Comparison of ENCODE assay signal across 21 cellular contexts in genomic region chr6:168641455-168641854, GRCh38.
A peak's percentile ranks its signal among the peaks of the same experiment; 100 is the strongest.
DNase-seq lines count a peak whose midpoint lies in the region; ATAC-seq and TF ChIP-seq lines count a peak whose summit lies in the region.
"Had no signal": no experiment of that assay in that cellular context is flagged by ENCODE, and none has a peak within 500 bp of the region (broad histone marks: within the 10 kb centered on the region; RNA-seq: fewer than 3 reads in every experiment).

No MANE protein-coding gene starts in this region.

- no peaks in the 10 kb centered on the region for H3K4me1 ChIP-seq in transverse colon
- H3K4me1 ChIP-seq in lower lobe of right lung = peaks cover 4% of the 10 kb centered on the region
- H3K4me1 ChIP-seq: colonic mucosa, psoas muscle had no signal

- H3K4me3 Mint-ChIP-seq in chondrocyte (ENCODE audit: unreplicated experiment) (no peak overlapping the region), nephron (peak overlapping the region in 2 of 3 experiments; percentile 1 to 7)
- H3K4me3 Mint-ChIP-seq: activated CD4-positive, alpha-beta memory T cell treated with anti-CD3 and anti-CD28 coated beads, Interleukin-2, amount 10 ng/mL, durations not matched to agents 7 days and 5 days; activated naive CD4-positive, alpha-beta T cell treated with anti-CD3 and anti-CD28 coated beads for 36 hours; CD14-positive monocyte; natural killer cell had no signal

- H3K36me3 ChIP-seq in transverse colon (no peaks in the 10 kb centered on the region), lower lobe of right lung (no peaks in the 10 kb centered on the region)
- H3K36me3 ChIP-seq: colonic mucosa, heart left ventricle had no signal

- H3K9me3 ChIP-seq in transverse colon (no peaks in the 10 kb centered on the region), lower lobe of right lung (no peaks in the 10 kb centered on the region)
- H3K9me3 ChIP-seq: colonic mucosa, heart left ventricle, psoas muscle had no signal

- H3K27ac Mint-ChIP-seq in chondrocyte (ENCODE audit: unreplicated experiment) = peak overlapping the region; percentile 45
- H3K27ac Mint-ChIP-seq in nephron = peak overlapping the region; percentile 55 to 64 (median 57)
- H3K27ac Mint-ChIP-seq: activated CD4-positive, alpha-beta memory T cell treated with anti-CD3 and anti-CD28 coated beads, Interleukin-2, amount 10 ng/mL, durations not matched to agents 7 days and 5 days; activated naive CD4-positive, alpha-beta T cell treated with anti-CD3 and anti-CD28 coated beads for 36 hours; CD14-positive monocyte; natural killer cell had no signal

- H3K4me1 Mint-ChIP-seq in chondrocyte (ENCODE audit: low read depth) (peaks cover 30% of the 10 kb centered on the region), nephron (peaks cover 66% of the 10 kb centered on the region)
- H3K4me1 Mint-ChIP-seq: activated CD4-positive, alpha-beta memory T cell treated with anti-CD3 and anti-CD28 coated beads, Interleukin-2, amount 10 ng/mL, durations not matched to agents 7 days and 5 days; CD14-positive monocyte had no signal

- in situ Hi-C loops in transverse colon (cut with MboI; ENCODE audit: low pct_ligation_motif_present in 1 of 4, low pct_unique_long_range_greater_than_20kb in 1 of 4, low sequenced_read_pairs in 3 of 4) = no loop called here

- H3K9me3 Mint-ChIP-seq in chondrocyte (ENCODE audit: low read depth) (no peaks in the 10 kb centered on the region), nephron (no peaks in the 10 kb centered on the region)
- H3K9me3 Mint-ChIP-seq: activated CD4-positive, alpha-beta memory T cell treated with anti-CD3 and anti-CD28 coated beads, Interleukin-2, amount 10 ng/mL, durations not matched to agents 7 days and 5 days; activated naive CD4-positive, alpha-beta T cell treated with anti-CD3 and anti-CD28 coated beads for 36 hours; natural killer cell had no signal

- H3K4me3 ChIP-seq in transverse colon = no peak overlapping the region
- H3K4me3 ChIP-seq in lower lobe of right lung = no peak overlapping the region
- H3K4me3 ChIP-seq: colonic mucosa, psoas muscle had no signal

- H3K27ac ChIP-seq in transverse colon = no peak overlapping the region
- H3K27ac ChIP-seq in lower lobe of right lung = no peak overlapping the region
- H3K27ac ChIP-seq: colonic mucosa, psoas muscle had no signal

- peaks cover 1% of the 10 kb centered on the region for H3K36me3 Mint-ChIP-seq in chondrocyte (ENCODE audit: low read depth)
- no peaks in the 10 kb centered on the region for H3K36me3 Mint-ChIP-seq in nephron (ENCODE audit: low read depth)
- H3K36me3 Mint-ChIP-seq: CD14-positive monocyte, natural killer cell had no signal

- peak; percentile 36 for DNase-seq in AG08395 (ENCODE audit: low spot score)
- DNase-seq in LoVo (ENCODE audit: low spot score) = peak; percentile 18
- no peak for DNase-seq in chondrocyte (ENCODE audit: low spot score)
- DNase-seq in transverse colon = no peak
- DNase-seq in NOMO-1 treated with dmso at 0.1 percent for 144 hours (lab: John Stamatoyannopoulos, UW; ENCODE audit: unreplicated experiment) = no peak
- no peak for DNase-seq in lower lobe of right lung
- DNase-seq: activated CD4-positive, alpha-beta memory T cell treated with anti-CD3 and anti-CD28 coated beads, Interleukin-2, amount 10 ng/mL, durations not matched to agents 7 days and 5 days; activated CD4-positive, CD25-positive, alpha-beta regulatory T cell; activated naive CD4-positive, alpha-beta T cell treated with anti-CD3 and anti-CD28 coated beads for 36 hours; colonic mucosa; heart left ventricle; mammary epithelial cell; natural killer cell; NCI-H1436 treated with DMSO at 0.1 percent for 48 hours; NCI-H82; PC-3; psoas muscle; substantia nigra had no signal

- intact Hi-C loops in transverse colon (cut with DNase I; ENCODE audit: low total_unique reads) = no loop called here
- intact Hi-C loops in lower lobe of right lung (cut with DNase I) = no loop called here

- ATAC-seq in HG02970 (IDR thresholded peaks at IDR 0.05; ENCODE audit: low FRiP score, unreplicated experiment) (no peak), lower lobe of right lung (no peak)
- ATAC-seq: heart left ventricle, natural killer cell, PC-3 had no signal

- H3K27me3 Mint-ChIP-seq in chondrocyte (ENCODE audit: low read depth) (peaks cover 3% of the 10 kb centered on the region), nephron (ENCODE audit: low read depth) (peaks cover 12% of the 10 kb centered on the region)
- H3K27me3 Mint-ChIP-seq: activated CD4-positive, alpha-beta memory T cell treated with anti-CD3 and anti-CD28 coated beads, Interleukin-2, amount 10 ng/mL, durations not matched to agents 7 days and 5 days had no signal

- TF ChIP-seq POLR2A in transverse colon (IDR thresholded peaks at IDR 0.05) = no peak

- WGBS in transverse colon (ENCODE audit: low coverage in 1 of 2), 2 donors = 64 to 77% methylated on average over 5 of the region's 5 CpGs

- no peaks in the 10 kb centered on the region for H3K27me3 ChIP-seq in transverse colon
- peaks cover 6% of the 10 kb centered on the region for H3K27me3 ChIP-seq in lower lobe of right lung (ENCODE audit: low read depth)
- H3K27me3 ChIP-seq: colonic mucosa had no signal

- TF ChIP-seq EP300 in transverse colon (IDR thresholded peaks at IDR 0.05; ENCODE audit: low read depth) = no peak

- TF ChIP-seq CTCF in chondrocyte (IDR thresholded peaks at IDR 0.05) (no peak), nephron (IDR thresholded peaks at IDR 0.05; ENCODE audit: unreplicated experiment in 3 of 3) (no peak), transverse colon (IDR thresholded peaks at IDR 0.05) (no peak), lower lobe of right lung (IDR thresholded peaks at IDR 0.05) (no peak)

Comparison
In these comparisons a context has a peak if more than half of its experiments do, and no peak if none do; other contexts are left out.
1. DNase-seq: peak in AG08395 (single experiment) and LoVo (single experiment); none in chondrocyte (single experiment), transverse colon (single experiment), NOMO-1 treated with dmso at 0.1 percent for 144 hours (single experiment) and lower lobe of right lung (single experiment).